ENCODE assay signal across 9 cellular contexts in genomic region chr1:100893718-100894117, GRCh38. TPM values are rescaled to one million over a fixed set of nuclear protein-coding genes. Genes with fewer than 3 reads are reported as not detected.
DNase-seq lines count a peak whose midpoint lies in the region; ATAC-seq and TF ChIP-seq lines count a peak whose summit lies in the region.
"Had no signal": no experiment of that assay in that cellular context is flagged by ENCODE, and none has a peak within 500 bp of the region (broad histone marks: within the 10 kb centered on the region; RNA-seq: fewer than 3 reads in every experiment).

No MANE protein-coding gene starts in this region.

- peak overlapping the region; percentile 78 for H3K4me3 ChIP-seq in Jurkat, Clone E6-1 (ENCODE audit: low read length)
- H3K4me3 ChIP-seq in mammary epithelial cell (replicated peaks in 1 of 3; ENCODE audit: insufficient read depth in 1 of 3, low read depth in 2 of 3, low read length in 3 of 3) (peak overlapping the region; percentile 18 to 99 (median 73)), stomach (peak overlapping the region in 2 of 4 donors; percentile 66 to 88)

- CTCF ChIA-PET in CD4-positive, alpha-beta T cell (lab: Charles Lee), result no interaction called here
- CTCF ChIA-PET in mammary epithelial cell (lab: Charles Lee; ENCODE audit: low non-redundant PET), result no interaction called here

- H3K27me3 ChIP-seq in CD4-positive, alpha-beta T cell (ENCODE audit: control insufficient read depth, insufficient read depth, low read length), result no peaks in the 10 kb centered on the region
- H3K27me3 ChIP-seq in mammary epithelial cell (ENCODE audit: insufficient read depth, low read length) (no peaks in the 10 kb centered on the region), stomach (no peaks in the 10 kb centered on the region)

- H3K4me1 ChIP-seq in mammary epithelial cell (ENCODE audit: insufficient read depth, low read length), result no peaks in the 10 kb centered on the region
- peaks cover 11 to 38% (median 29%) of the 10 kb centered on the region in 4 donors for H3K4me1 ChIP-seq in stomach

- H3K9ac ChIP-seq in mammary epithelial cell (ENCODE audit: insufficient read depth, low read length), result peak overlapping the region; percentile 94

- H3K36me3 ChIP-seq in mammary epithelial cell (ENCODE audit: insufficient read depth, low read length), result no peaks in the 10 kb centered on the region
- H3K36me3 ChIP-seq in stomach, result peaks cover 0 to 6% (median 2%) of the 10 kb centered on the region in 4 donors

- H4K20me1 ChIP-seq in mammary epithelial cell (ENCODE audit: insufficient read depth, low read length), result no peaks in the 10 kb centered on the region

- dilution Hi-C loops in mammary epithelial cell (cut with HindIII; ENCODE audit: low sequenced_read_pairs), result no loop called here

- H3K4me3 Mint-ChIP-seq in CD4-positive, alpha-beta T cell, result peak overlapping the region; percentile 76
- H3K4me3 Mint-ChIP-seq in naive thymus-derived CD8-positive, alpha-beta T cell, result peak overlapping the region; percentile 5 to 73 (median 52)

- intact Hi-C loops in CD4-positive, alpha-beta T cell (cut with DNase I, micrococcal nuclease), result loop anchor here (2.0 to 10.0 kb wide), 4 partner anchors 626 to 859 kb away; partner anchors contain the start of genes RTCA (in 1 of the 2), SASS6 (in 1 of the 2) and TRMT13 (in 1 of the 2)
- intact Hi-C loops in mammary epithelial cell (cut with micrococcal nuclease), result no loop called here
- intact Hi-C loops in stomach (cut with DNase I; ENCODE audit: low total_unique reads), result no loop called here

- POLR2A ChIA-PET in CD4-positive, alpha-beta T cell (lab: Charles Lee), result interaction anchor here (5.3 kb wide), 1 partner anchor 344 kb away, joined by 51 read pairs; the partner anchor contains the start of gene S1PR1
- POLR2A ChIA-PET in naive thymus-derived CD8-positive, alpha-beta T cell (lab: Charles Lee), result interaction anchor here (2.1 kb wide), 1 partner anchor 344 kb away, joined by 17 read pairs; the partner anchor contains the start of gene S1PR1

- H3K79me2 ChIP-seq in mammary epithelial cell (ENCODE audit: insufficient read depth, low read length), result peaks cover 51% of the 10 kb centered on the region

- no peak overlapping the region for H2AFZ ChIP-seq in mammary epithelial cell (ENCODE audit: low read depth, low read length)

- no TSS peak for BruUV-seq in mammary epithelial cell (replicated peaks; lab: Mats Ljungman, UMichigan)

- no peak for TF ChIP-seq EP300 in stomach (IDR thresholded peaks at IDR 0.05)

- peaks cover 53% of the 10 kb centered on the region for H3K4me1 Mint-ChIP-seq in CD4-positive, alpha-beta T cell (ENCODE audit: low read depth)
- H3K4me1 Mint-ChIP-seq in naive thymus-derived CD8-positive, alpha-beta T cell, result peaks cover 11 to 51% (median 35%) of the 10 kb centered on the region in 4 donors

- WGBS in mammary epithelial cell (ENCODE audit: low coverage, missing lambda C conversion rate), result 17% methylated on average over 2 of the region's 2 CpGs
- 32 to 51% (median 42%) methylated on average over 2 of the region's 2 CpGs for WGBS in stomach, 5 donors

- H3K9me3 ChIP-seq in CD4-positive, alpha-beta T cell (ENCODE audit: control insufficient read depth, low read length), result peaks cover 9% of the 10 kb centered on the region
- H3K9me3 ChIP-seq in mammary epithelial cell (replicated peaks; ENCODE audit: insufficient read depth, low read length) (peaks cover 7% of the 10 kb centered on the region), stomach (peaks cover 0 to 15% (median 10%) of the 10 kb centered on the region in 4 donors)

- H3K27ac Mint-ChIP-seq in CD4-positive, alpha-beta T cell, result peak overlapping the region; percentile 31
- peak overlapping the region in 4 of 10 donors; percentile 3 to 44 (median 32) for H3K27ac Mint-ChIP-seq in naive thymus-derived CD8-positive, alpha-beta T cell

- H3K4me2 ChIP-seq in mammary epithelial cell (ENCODE audit: insufficient read depth, low read depth, low read length), result peak overlapping the region; percentile 92

- no peak for ATAC-seq in CD4-positive, alpha-beta T cell (ENCODE audit: poor library complexity)
- ATAC-seq in naive thymus-derived CD8-positive, alpha-beta T cell, result no peak
- ATAC-seq in HG02938 (IDR thresholded peaks at IDR 0.05; ENCODE audit: unreplicated experiment) (no peak), GM19035 (IDR thresholded peaks at IDR 0.05; ENCODE audit: unreplicated experiment) (no peak)

- DNase-seq in CD4-positive, alpha-beta T cell, result no peak
- DNase-seq in Jurkat, Clone E6-1 (ENCODE audit: low read depth, low spot score), result no peak
- DNase-seq in mammary epithelial cell (no peak), COR-L47 (lab: John Stamatoyannopoulos, UW) (no peak), stomach (no peak)
- DNase-seq in naive thymus-derived CD8-positive, alpha-beta T cell, result no peak
- DNase-seq: activated effector memory CD4-positive, alpha-beta T cell treated with anti-CD3 and anti-CD28 coated beads, Interleukin-2, amount 50 U/mL, for 16 hours had no signal

- H3K9me3 Mint-ChIP-seq in CD4-positive, alpha-beta T cell, result no peaks in the 10 kb centered on the region
- peaks cover 0 to 24% (median 10%) of the 10 kb centered on the region in 9 donors for H3K9me3 Mint-ChIP-seq in naive thymus-derived CD8-positive, alpha-beta T cell

- no peak for TF ChIP-seq CTCF in CD4-positive, alpha-beta T cell (IDR thresholded peaks at IDR 0.05)
- TF ChIP-seq CTCF in mammary epithelial cell (conservative IDR thresholded peaks at IDR 0.05 in 1 of 2, IDR thresholded peaks at IDR 0.05 in 1 of 2; ENCODE audit: extremely low read depth in 1 of 2, insufficient read depth in 1 of 2, low read depth in 1 of 2, low read length in 2 of 2), result no peak
- TF ChIP-seq CTCF in stomach (IDR thresholded peaks at IDR 0.05), result no peak

- H3K36me3 Mint-ChIP-seq in CD4-positive, alpha-beta T cell (ENCODE audit: low read depth), result peaks cover 49% of the 10 kb centered on the region
- peaks cover 9 to 20% (median 9%) of the 10 kb centered on the region in 3 donors for H3K36me3 Mint-ChIP-seq in naive thymus-derived CD8-positive, alpha-beta T cell

- no peak for TF ChIP-seq POLR2A in stomach (IDR thresholded peaks at IDR 0.05)

- H3K27me3 Mint-ChIP-seq in CD4-positive, alpha-beta T cell, result no peaks in the 10 kb centered on the region
- peaks cover 0 to 6% (median 0%) of the 10 kb centered on the region in 5 donors for H3K27me3 Mint-ChIP-seq in naive thymus-derived CD8-positive, alpha-beta T cell

- H3K27ac ChIP-seq in CD4-positive, alpha-beta T cell (ENCODE audit: low read depth, low read length), result no peak overlapping the region
- H3K27ac ChIP-seq in mammary epithelial cell (ENCODE audit: insufficient read depth, low read depth, low read length), result peak overlapping the region; percentile 94
- H3K27ac ChIP-seq in stomach, result no peak overlapping the region

- in situ Hi-C loops in mammary epithelial cell (cut with MboI; ENCODE audit: low sequenced_read_pairs in 2 of 2), result no loop called here

RNA-seq across cellular contexts. Expression of gene EXTL2, which starts 0.9 kb away (rescaled TPM):
- total RNA-seq in CD4-positive, alpha-beta T cell, result 1 to 10 TPM; 1.5 to 1.8 TPM
- polyA plus RNA-seq in Jurkat, Clone E6-1 (2012; ENCODE audit: insufficient read depth, insufficient read length), result 12.5 TPM
- total RNA-seq in mammary epithelial cell, result 10 to 100 TPM; 12.1 to 18.2 TPM
- 11.7 TPM for polyA plus RNA-seq in mammary epithelial cell
- 6.5 TPM for polyA minus RNA-seq in mammary epithelial cell
- total RNA-seq in naive thymus-derived CD8-positive, alpha-beta T cell, result 1 to 10 TPM; 4.4 to 6.2 TPM
- 1 to 10 TPM; 4.6 to 7.6 (median 5.1) TPM for polyA plus RNA-seq in naive thymus-derived CD8-positive, alpha-beta T cell
- 10 to 100 TPM in 2 of 5 donors, 1 to 10 TPM in 2, not detected in 1; 3.2 to 33.5 (median 17.1) TPM for total RNA-seq in stomach
- polyA plus RNA-seq in stomach, result 1 to 10 TPM; 2.9 to 4.7 (median 4.4) TPM

RNA-seq across cellular contexts. Expression of gene SLC30A7, which starts 2.2 kb away (rescaled TPM):
- 10 to 100 TPM; 21.6 to 21.7 TPM for total RNA-seq in CD4-positive, alpha-beta T cell
- 3.0 TPM for polyA plus RNA-seq in Jurkat, Clone E6-1 (2012; ENCODE audit: insufficient read depth, insufficient read length)
- total RNA-seq in mammary epithelial cell, result 10 to 100 TPM; 46.1 to 81.7 TPM
- polyA plus RNA-seq in mammary epithelial cell, result 13.7 TPM
- 57.2 TPM for polyA minus RNA-seq in mammary epithelial cell
- 10 to 100 TPM; 34.1 to 37.0 TPM for total RNA-seq in naive thymus-derived CD8-positive, alpha-beta T cell
- polyA plus RNA-seq in naive thymus-derived CD8-positive, alpha-beta T cell, result 10 to 100 TPM in 2 of 3 donors, 1 to 10 TPM in 1; 8.1 to 10.8 (median 10.5) TPM
- total RNA-seq in stomach, result 10 to 100 TPM in 2 of 5 donors, 1 to 10 TPM in 3; 4.9 to 65.7 (median 9.8) TPM
- polyA plus RNA-seq in stomach, result 1 to 10 TPM; 1.5 to 3.2 (median 2.1) TPM

Comparison
In these comparisons a context has a peak if more than half of its experiments do, and no peak if none do; other contexts are left out.
1. intact Hi-C loops: an anchor here in CD4-positive, alpha-beta T cell (2.0 to 10.0 kb wide); none called in mammary epithelial cell and stomach.